ENCODE assay signal across 25 cellular contexts in genomic region chr6:44705611-44706010, GRCh38.
"Had no signal": no experiment of that assay in that cellular context is flagged by ENCODE, and none has a peak within 500 bp of the region (broad histone marks: within the 10 kb centered on the region; RNA-seq: fewer than 3 reads in every experiment).

No MANE protein-coding gene starts in this region.

- H3K4me3 Mint-ChIP-seq: activated CD4-positive, alpha-beta T cell treated with anti-CD3 and anti-CD28 coated beads, Interleukin-2, amount 10 ng/mL, durations not matched to agents 7 days and 5 days; activated CD8-positive, alpha-beta T cell treated with anti-CD3 and anti-CD28 coated beads for 36 hours had no signal

- H3K27me3 ChIP-seq: ascending aorta, body of pancreas, Peyer's patch, SJCRH30 had no signal

- H3K4me1 ChIP-seq: ascending aorta, body of pancreas, Peyer's patch had no signal

- ATAC-seq: activated CD8-positive, alpha-beta T cell treated with anti-CD3 and anti-CD28 coated beads for 36 hours; activated T-cell treated with anti-CD3 and anti-CD28 coated beads, Interleukin-2, amount 50 U/mL, for 72 hours; body of pancreas; SK-N-SH treated with all-trans-retinoic acid at 6 μM for 48 hours had no signal

- H3K27ac ChIP-seq: ascending aorta, body of pancreas, Peyer's patch, RWPE1, SJCRH30 had no signal

- H3K4me3 ChIP-seq: ascending aorta, body of pancreas, Peyer's patch, SJCRH30 had no signal

- H3K27me3 Mint-ChIP-seq: activated CD4-positive, alpha-beta T cell treated with anti-CD3 and anti-CD28 coated beads, Interleukin-2, amount 10 ng/mL, durations not matched to agents 7 days and 5 days; activated CD8-positive, alpha-beta T cell treated with anti-CD3 and anti-CD28 coated beads for 36 hours had no signal

- H3K36me3 ChIP-seq: ascending aorta, Peyer's patch, SJCRH30 had no signal

- H3K9me3 ChIP-seq: ascending aorta, body of pancreas, Peyer's patch had no signal

- H3K27ac Mint-ChIP-seq: activated CD4-positive, alpha-beta T cell treated with anti-CD3 and anti-CD28 coated beads, Interleukin-2, amount 10 ng/mL, durations not matched to agents 7 days and 5 days had no signal

- DNase-seq: activated CD4-positive, alpha-beta T cell treated with anti-CD3 and anti-CD28 coated beads, Interleukin-2, amount 10 ng/mL, durations not matched to agents 7 days and 5 days; activated CD4-positive, CD25-positive, alpha-beta regulatory T cell; activated CD8-positive, alpha-beta memory T cell treated with anti-CD3 and anti-CD28 coated beads, Interleukin-2, amount 50 U/mL, for 4 hours; activated CD8-positive, alpha-beta T cell treated with anti-CD3 and anti-CD28 coated beads for 36 hours; activated naive CD4-positive, alpha-beta T cell treated with anti-CD3 and anti-CD28 coated beads, Interleukin-2, amount 50 U/mL, for 16 hours; activated T-cell treated with anti-CD3 and anti-CD28 coated beads, Interleukin-2, amount 50 U/mL, for 72 hours; amniotic stem cell; body of pancreas; central memory CD4-positive, alpha-beta T cell; NCI-H1048; NCI-H1417; NCI-H1930; NCI-H2107; NCI-H2171 treated with DMSO at 0.1 percent for 48 hours; NCI-H226; NCI-H774; Peyer's patch; Right ventricle myocardium superior; SJCRH30; SW 1271; T-helper 2 cell; T1000 had no signal
